In the genomic region with DNA sequence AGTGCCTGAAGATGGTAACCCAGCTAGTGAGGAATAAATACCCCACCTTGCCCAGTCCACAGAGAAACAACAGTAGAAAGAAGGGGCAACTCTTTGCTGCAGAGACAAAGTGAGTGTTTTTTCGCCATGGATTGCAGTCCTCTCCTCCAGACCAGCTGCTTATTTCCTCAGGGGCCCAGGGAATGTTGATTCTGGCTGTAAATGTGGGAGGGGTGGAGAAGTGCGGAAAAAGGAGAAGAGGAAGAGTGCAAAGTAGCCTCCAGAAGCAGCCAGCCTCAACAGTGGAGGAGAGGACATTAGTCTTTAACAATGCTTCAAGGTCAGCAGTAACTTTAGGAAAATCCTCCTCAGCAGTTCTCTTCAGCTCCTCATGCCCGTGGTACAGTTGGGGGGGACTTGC, we compare ENCODE assay signal across 20 cellular contexts. TPM values are rescaled to one million over a fixed set of nuclear protein-coding genes. Genes with fewer than 3 reads are reported as not detected.
DNase-seq lines count a peak whose midpoint lies in the region; ATAC-seq, FAIRE-seq and TF ChIP-seq lines count a peak whose summit lies in the region.
"Had no signal": no experiment of that assay in that cellular context is flagged by ENCODE, and none has a peak within 500 bp of the region (broad histone marks: within the 10 kb centered on the region; RNA-seq: fewer than 3 reads in every experiment).

No MANE protein-coding gene starts in this region.

- TSS peak; percentile 19 for BruUV-seq in MCF 10A (replicated peaks; lab: Mats Ljungman, UMichigan)

- CTCF ChIA-PET in MCF 10A (lab: Yijun Ruan, JAX): interaction anchor here (0.6 to 1.5 kb wide), 4 partner anchors 11 to 210 kb away, joined by 3 to 4 read pairs (median 3); no protein-coding TSS in a partner anchor

- no peaks in the 10 kb centered on the region for H3K9me3 Mint-ChIP-seq in MCF 10A (ENCODE audit: unreplicated experiment)
- H3K9me3 Mint-ChIP-seq in nephron progenitor cell: no peaks in the 10 kb centered on the region
- H3K9me3 Mint-ChIP-seq: CD4-positive, alpha-beta memory T cell had no signal

- H3K27me3 Mint-ChIP-seq in MCF 10A (ENCODE audit: insufficient read depth, unreplicated experiment) (no peaks in the 10 kb centered on the region), nephron progenitor cell (ENCODE audit: low read depth, poor library complexity) (no peaks in the 10 kb centered on the region)
- H3K27me3 Mint-ChIP-seq: CD4-positive, alpha-beta memory T cell had no signal

- no peak for DNase-seq in MCF 10A (ENCODE audit: unreplicated experiment)
- no peak for DNase-seq in breast epithelium (ENCODE audit: low spot score in 2 of 2)
- DNase-seq in HTR-8/SVneo (ENCODE audit: insufficient read length, low spot score): no peak
- no peak for DNase-seq in left ventricle myocardium superior
- DNase-seq in nephron progenitor cell: no peak
- no peak for DNase-seq in WERI-Rb-1
- DNase-seq in NCI-H226: no peak
- no peak for DNase-seq in dedifferentiated amniotic fluid mesenchymal stem cell (ENCODE audit: extremely low spot score)
- DNase-seq: Caco-2; CD4-positive, alpha-beta memory T cell; GM23248; H7; KG1; MM.1S; NCI-H2029; NCI-H69; RPMI8226; SHP77 treated with DMSO at 0.1 percent for 48 hours had no signal

- TF ChIP-seq CTCF in MCF 10A (IDR thresholded peaks at IDR 0.05; ENCODE audit: unreplicated experiment): no peak
- no peak for TF ChIP-seq CTCF in breast epithelium (IDR thresholded peaks at IDR 0.05)
- no peak for TF ChIP-seq CTCF in nephron progenitor cell (IDR thresholded peaks at IDR 0.05)
- TF ChIP-seq CTCF in WERI-Rb-1 (IDR thresholded peaks at IDR 0.05; ENCODE audit: low read depth, low read length): no peak

- no peaks in the 10 kb centered on the region for H3K4me1 ChIP-seq in breast epithelium

- no peak for TF ChIP-seq POLR2A in breast epithelium (IDR thresholded peaks at IDR 0.05)

- H3K4me1 Mint-ChIP-seq in MCF 10A (ENCODE audit: insufficient read depth, unreplicated experiment) (no peaks in the 10 kb centered on the region), nephron progenitor cell (peaks cover 42% of the 10 kb centered on the region)
- H3K4me1 Mint-ChIP-seq: CD4-positive, alpha-beta memory T cell had no signal

- H3K27ac ChIP-seq in breast epithelium (no peak overlapping the region), WERI-Rb-1 (no peak overlapping the region)
- H3K27ac ChIP-seq: BLaER1 treated with 17β-estradiol and CSF1 and Interleukin-3, amounts not matched to agents 10 nM and 100 nM; GM23248 had no signal

- peak; percentile 28 for FAIRE-seq in HTR-8/SVneo (lab: Jason Lieb, UNC)
- FAIRE-seq: G401.6 had no signal

- H3K4me3 ChIP-seq in breast epithelium (no peak overlapping the region), WERI-Rb-1 (ENCODE audit: low read depth, low read length) (no peak overlapping the region)
- H3K4me3 ChIP-seq: BLaER1 treated with 17β-estradiol and CSF1 and Interleukin-3, amounts not matched to agents 10 nM and 100 nM; GM23248 had no signal

- intact Hi-C loops in MCF 10A (cut with micrococcal nuclease): no loop called here
- intact Hi-C loops in breast epithelium (cut with DNase I; ENCODE audit: low total_unique reads): no loop called here
- intact Hi-C loops in left ventricle myocardium superior (cut with micrococcal nuclease): no loop called here

- no peak overlapping the region for H3K4me3 Mint-ChIP-seq in MCF 10A (ENCODE audit: unreplicated experiment)
- no peak overlapping the region for H3K4me3 Mint-ChIP-seq in nephron progenitor cell
- H3K4me3 Mint-ChIP-seq: CD4-positive, alpha-beta memory T cell had no signal

- POLR2A ChIA-PET in MCF 10A (lab: Yijun Ruan, JAX): no interaction called here

- no peak overlapping the region for H3K27ac Mint-ChIP-seq in MCF 10A (ENCODE audit: low read depth, unreplicated experiment)
- peak overlapping the region; percentile 86 for H3K27ac Mint-ChIP-seq in nephron progenitor cell

- H3K36me3 Mint-ChIP-seq in MCF 10A (ENCODE audit: insufficient read depth, unreplicated experiment) (peaks cover 90% of the 10 kb centered on the region), nephron progenitor cell (ENCODE audit: low read depth) (peaks cover 68% of the 10 kb centered on the region)

- H3K9me3 ChIP-seq in breast epithelium (no peaks in the 10 kb centered on the region), WERI-Rb-1 (ENCODE audit: severe bottlenecking) (no peaks in the 10 kb centered on the region)
- H3K9me3 ChIP-seq: BLaER1 treated with 17β-estradiol and CSF1 and Interleukin-3, amounts not matched to agents 10 nM and 100 nM; Caco-2 had no signal

- ATAC-seq in left ventricle myocardium superior: peak; percentile 66

- H3K36me3 ChIP-seq in breast epithelium (peaks cover 8% of the 10 kb centered on the region), WERI-Rb-1 (peaks cover 37% of the 10 kb centered on the region)

- H3K27me3 ChIP-seq in breast epithelium (no peaks in the 10 kb centered on the region), WERI-Rb-1 (ENCODE audit: insufficient read depth, low read depth, severe bottlenecking) (no peaks in the 10 kb centered on the region)
- H3K27me3 ChIP-seq: BLaER1 treated with 17β-estradiol and CSF1 and Interleukin-3, amounts not matched to agents 10 nM and 100 nM had no signal

RNA-seq across cellular contexts. Expression of gene PHLPP2, which starts 8.1 kb away (rescaled TPM):
- 10.5 and 10.9 TPM in 2 replicates for total RNA-seq in MCF 10A (2022)
- total RNA-seq in breast epithelium: 10 to 100 TPM; 12.5 to 16.1 (median 15.5) TPM
- total RNA-seq in left ventricle myocardium superior: 3.4 TPM
